In the genomic region with DNA sequence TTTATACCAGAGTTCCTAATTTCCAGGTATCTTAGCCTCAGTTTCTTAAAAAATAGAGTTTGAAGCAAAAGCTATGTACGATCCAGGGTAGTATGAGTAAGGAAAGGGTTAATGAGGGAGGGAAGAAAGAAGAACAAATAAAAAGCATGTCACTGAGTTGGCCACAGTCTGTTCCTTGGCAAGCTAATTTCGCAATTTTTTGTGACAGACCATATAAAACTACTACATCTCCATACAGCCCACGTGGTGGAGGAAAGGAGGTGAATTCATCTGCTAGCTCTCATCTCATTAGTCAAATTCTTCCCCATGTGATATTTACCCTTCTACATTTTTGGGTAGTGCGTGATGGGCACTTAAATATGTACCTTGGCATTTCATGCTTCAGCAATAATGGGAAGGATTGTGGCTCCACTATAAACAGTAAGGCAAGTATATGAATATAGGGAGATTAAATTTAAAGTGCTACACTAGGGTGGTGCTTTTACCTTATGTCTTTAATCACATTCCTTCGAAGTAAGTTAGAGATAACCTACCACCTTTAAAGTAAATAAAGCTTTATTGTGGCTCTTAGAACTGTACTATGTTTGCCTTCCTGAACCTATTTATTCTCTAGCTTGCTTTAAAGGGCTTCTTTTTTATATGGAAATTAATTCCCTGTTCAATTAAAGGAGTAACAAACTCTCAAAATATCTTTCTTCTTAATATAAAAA, we compare ENCODE assay signal across 19 cellular contexts.
"Had no signal": no experiment of that assay in that cellular context is flagged by ENCODE, and none has a peak within 500 bp of the region (broad histone marks: within the 10 kb centered on the region; RNA-seq: fewer than 3 reads in every experiment).

No MANE protein-coding gene starts in this region.

- H3K4me3 ChIP-seq: left lung, neural progenitor cell, sigmoid colon, smooth muscle cell, stomach, suprapubic skin, transverse colon had no signal

- H3K9me3 ChIP-seq: left lung, sigmoid colon, stomach, suprapubic skin, transverse colon had no signal

- H3K4me1 ChIP-seq: left lung, neural progenitor cell, sigmoid colon, suprapubic skin, transverse colon had no signal

- DNase-seq: activated CD4-positive, alpha-beta T cell treated with anti-CD3 and anti-CD28 coated beads for 1 hour; activated CD4-positive, alpha-beta T cell treated with anti-CD3 and anti-CD28 coated beads, Interleukin-2, amount 50 U/mL, for 1 hour; activated CD8-positive, alpha-beta T cell treated with anti-CD3 and anti-CD28 coated beads, Interleukin-2, amount 10 ng/mL, durations not matched to agents 7 days and 5 days; activated gamma-delta T cell; activated naive CD4-positive, alpha-beta T cell treated with anti-CD3 and anti-CD28 coated beads, Interleukin-2, amount 50 U/mL, for 16 hours; activated naive CD8-positive, alpha-beta T cell treated with anti-CD3 and anti-CD28 coated beads, Interleukin-2, amount 50 U/mL, for 24 hours; aorta; effector CD4-positive, alpha-beta T cell; foreskin melanocyte; left lung; naive thymus-derived CD8-positive, alpha-beta T cell; sigmoid colon; stimulated activated CD4-positive, alpha-beta T cell treated with anti-CD3 and anti-CD28 coated beads, Interleukin-15, amount 100 ng/mL, for 24 hours; stomach; transverse colon had no signal

- H3K36me3 ChIP-seq: left lung, neural progenitor cell, sigmoid colon, stomach, suprapubic skin, transverse colon had no signal

- ATAC-seq: activated CD8-positive, alpha-beta T cell treated with anti-CD3 and anti-CD28 coated beads, Interleukin-2, amount 10 ng/mL, durations not matched to agents 7 days and 5 days; activated naive CD8-positive, alpha-beta T cell treated with anti-CD3 and anti-CD28 coated beads, Interleukin-2, amount 50 U/mL, for 24 hours; left lung; naive thymus-derived CD8-positive, alpha-beta T cell; stimulated activated memory B cell treated with anti-CD40 and anti-IgM and Interleukin-4, amounts not matched to agents 10 μg/mL and 1 μg/mL and 100 μg/mL, for 72 hours had no signal
